1 cellular context compared by ENCODE assay signal in genomic region chr6:109299695-109300564, GRCh38.
TF ChIP-seq lines count a peak whose summit lies in the region.

No MANE protein-coding gene starts in this region.

TF ChIP-seq in K562, 482 proteins besides CTCF, POLR2A, EP300 and RAD21 (continued from another document and continues in another):
- TF ChIP-seq ATF3 (IDR thresholded peaks at IDR 0.05) (no peak), ATF3 (CRISPR knock-in tag; conservative IDR thresholded peaks at IDR 0.05) (0 out of 2 replicates have a peak, but pooled peaks have one; percentile 14), VEZF1 (CRISPR knock-in tag; IDR thresholded peaks at IDR 0.05) (0 out of 2 replicates have a peak, but pooled peaks have one; percentile 18), ZNF589 (CRISPR knock-in tag; IDR thresholded peaks at IDR 0.05; ENCODE audit: low read depth) (0 out of 2 replicates have a peak, but pooled peaks have one; percentile 7), SMC3 (conservative IDR thresholded peaks at IDR 0.05; ENCODE audit: insufficient read depth, low read depth, low read length) (no peak), C11orf30 (IDR thresholded peaks at IDR 0.05; ENCODE audit: low read depth) (0 out of 2 replicates have a peak, but pooled peaks have one; percentile 5), ZNF197 (CRISPR knock-in tag; IDR thresholded peaks at IDR 0.05; ENCODE audit: low read depth) (no peak), SNRNP70 (optimal IDR thresholded peaks at IDR 0.05; ENCODE audit: low read depth, low read length) (no peak), HMBOX1 (IDR thresholded peaks at IDR 0.05) (peak; percentile 42), RHOXF2B (CRISPR knock-in tag; conservative IDR thresholded peaks at IDR 0.05) (no peak), SMAD4 (CRISPR knock-in tag; conservative IDR thresholded peaks at IDR 0.05) (no peak), CSDE1 (IDR thresholded peaks at IDR 0.05) (no peak), ADNP (tag; IDR thresholded peaks at IDR 0.05) (no peak), CBFA2T2 (conservative IDR thresholded peaks at IDR 0.05) (no peak), XRCC3 (IDR thresholded peaks at IDR 0.05) (no peak), TAL1 (IDR thresholded peaks at IDR 0.05) (no peak; the same call in 1 of the 2 replicates), PPARD (CRISPR knock-in tag; IDR thresholded peaks at IDR 0.05) (no peak), ZNF354B (CRISPR knock-in tag; IDR thresholded peaks at IDR 0.05) (no peak), SUPT5H (IDR thresholded peaks at IDR 0.05) (no peak), NEUROD1 (IDR thresholded peaks at IDR 0.05; ENCODE audit: borderline replicate concordance, low read depth, low read length, partially characterized antibody) (no peak), SLC30A9 (CRISPR knock-in tag; IDR thresholded peaks at IDR 0.05) (no peak), BDP1 (IDR thresholded peaks at IDR 0.05; ENCODE audit: insufficient read depth, insufficient read length) (no peak), ZNF79 (CRISPR knock-in tag; IDR thresholded peaks at IDR 0.05; ENCODE audit: low read depth) (no peak), ZNF511 (CRISPR knock-in tag; IDR thresholded peaks at IDR 0.05) (no peak), ZSCAN29 (IDR thresholded peaks at IDR 0.05) (no peak), MCM2 (IDR thresholded peaks at IDR 0.05; ENCODE audit: low read depth) (no peak), GTF2A2 (tag; IDR thresholded peaks at IDR 0.05) (no peak), ATF2 (CRISPR knock-in tag; IDR thresholded peaks at IDR 0.05) (no peak), ZNF444 (CRISPR knock-in tag; IDR thresholded peaks at IDR 0.05) (no peak), DPF2 (IDR thresholded peaks at IDR 0.05) (no peak), MXD1 (CRISPR knock-in tag; IDR thresholded peaks at IDR 0.05; ENCODE audit: borderline replicate concordance, poor library complexity, severe bottlenecking) (no peak), NR2C2 (CRISPR knock-in tag; IDR thresholded peaks at IDR 0.05) (no peak), NR2C2 (tag; IDR thresholded peaks at IDR 0.05) (peak; percentile 43; the same call in 1 of the 2 replicates), POLR3A (IDR thresholded peaks at IDR 0.05; ENCODE audit: borderline replicate concordance, extremely low read depth, insufficient read depth, insufficient read length) (no peak), PHF8 (IDR thresholded peaks at IDR 0.05; ENCODE audit: borderline replicate concordance, low read length) (no peak), POLR2AphosphoS2 (IDR thresholded peaks at IDR 0.05; ENCODE audit: low read length) (no peak), ZNF592 (IDR thresholded peaks at IDR 0.05) (peak; percentile 41; the same call in 1 of the 2 replicates), SAFB2 (IDR thresholded peaks at IDR 0.05; ENCODE audit: borderline replicate concordance, low read depth, low read length, severe bottlenecking) (no peak), ZNF347 (CRISPR knock-in tag; IDR thresholded peaks at IDR 0.05; ENCODE audit: low read depth) (no peak), TAF15 (IDR thresholded peaks at IDR 0.05; ENCODE audit: low read depth, low read length) (no peak), CTBP1 (IDR thresholded peaks at IDR 0.05; ENCODE audit: borderline replicate concordance) (no peak), GABPA (tag; conservative IDR thresholded peaks at IDR 0.05; ENCODE audit: low read depth) (0 out of 2 replicates have a peak, but pooled peaks have one; percentile 16), THRAP3 (IDR thresholded peaks at IDR 0.05; ENCODE audit: borderline replicate concordance) (no peak), JUND (IDR thresholded peaks at IDR 0.05; ENCODE audit: borderline replicate concordance, low read depth, low read length) (peak; percentile 18; the same call in 1 of the 2 replicates), JUND (tag; IDR thresholded peaks at IDR 0.05; ENCODE audit: borderline replicate concordance, low read depth, low read length) (0 out of 3 replicates have a peak, but pooled peaks have one; percentile 8), KAT8 (IDR thresholded peaks at IDR 0.05; ENCODE audit: low read depth) (no peak), DEAF1 (CRISPR knock-in tag; IDR thresholded peaks at IDR 0.05) (no peak), ZBTB8A (IDR thresholded peaks at IDR 0.05; ENCODE audit: partially characterized antibody) (no peak), ZEB2 (IDR thresholded peaks at IDR 0.05) (no peak), AFF1 (IDR thresholded peaks at IDR 0.05; ENCODE audit: low read depth in 1 of 2, partially characterized antibody in 2 of 2) (peak in 1 of 2 experiments; percentile 27), ZFX (CRISPR knock-in tag; IDR thresholded peaks at IDR 0.05) (no peak), ZNF583 (CRISPR knock-in tag; IDR thresholded peaks at IDR 0.05) (no peak), JUNB (CRISPR knock-in tag; conservative IDR thresholded peaks at IDR 0.05) (no peak), SREBF1 (IDR thresholded peaks at IDR 0.05; ENCODE audit: borderline replicate concordance, low read depth, low read length) (no peak), ELF2 (CRISPR knock-in tag; IDR thresholded peaks at IDR 0.05) (no peak), ZBED1 (IDR thresholded peaks at IDR 0.05) (no peak)
